1 cellular context compared by ENCODE assay signal in genomic region chr18:23487738-23488625, GRCh38.
TF ChIP-seq lines count a peak whose summit lies in the region.

No MANE protein-coding gene starts in this region.

TF ChIP-seq in SK-N-SH, 30 proteins besides CTCF, POLR2A, EP300 and RAD21 (continued from another document):
- no peak for TF ChIP-seq IRF3 (IDR thresholded peaks at IDR 0.05; ENCODE audit: low read depth, low read length)
- TF ChIP-seq NFIC (IDR thresholded peaks at IDR 0.05; ENCODE audit: borderline replicate concordance) = no peak
- TF ChIP-seq SMC3 (IDR thresholded peaks at IDR 0.05; ENCODE audit: low read depth, low read length) = no peak
- no peak for TF ChIP-seq YY1 (IDR thresholded peaks at IDR 0.05; ENCODE audit: low read depth)
- TF ChIP-seq RXRA (IDR thresholded peaks at IDR 0.05; ENCODE audit: borderline replicate concordance, low read depth) = no peak
- TF ChIP-seq USF1 (IDR thresholded peaks at IDR 0.05; ENCODE audit: borderline replicate concordance, low read depth) = no peak
- TF ChIP-seq POLR2AphosphoS5 (IDR thresholded peaks at IDR 0.05; ENCODE audit: low read depth, low read length) = no peak
- no peak for TF ChIP-seq TCF12 (IDR thresholded peaks at IDR 0.05)
- TF ChIP-seq SIN3A (IDR thresholded peaks at IDR 0.05; ENCODE audit: borderline replicate concordance, low read depth, low read length) = no peak
TF ChIP-seq in SK-N-SH: peak in this region for 0.
